12 cellular contexts compared by ENCODE assay signal in the genomic region with DNA sequence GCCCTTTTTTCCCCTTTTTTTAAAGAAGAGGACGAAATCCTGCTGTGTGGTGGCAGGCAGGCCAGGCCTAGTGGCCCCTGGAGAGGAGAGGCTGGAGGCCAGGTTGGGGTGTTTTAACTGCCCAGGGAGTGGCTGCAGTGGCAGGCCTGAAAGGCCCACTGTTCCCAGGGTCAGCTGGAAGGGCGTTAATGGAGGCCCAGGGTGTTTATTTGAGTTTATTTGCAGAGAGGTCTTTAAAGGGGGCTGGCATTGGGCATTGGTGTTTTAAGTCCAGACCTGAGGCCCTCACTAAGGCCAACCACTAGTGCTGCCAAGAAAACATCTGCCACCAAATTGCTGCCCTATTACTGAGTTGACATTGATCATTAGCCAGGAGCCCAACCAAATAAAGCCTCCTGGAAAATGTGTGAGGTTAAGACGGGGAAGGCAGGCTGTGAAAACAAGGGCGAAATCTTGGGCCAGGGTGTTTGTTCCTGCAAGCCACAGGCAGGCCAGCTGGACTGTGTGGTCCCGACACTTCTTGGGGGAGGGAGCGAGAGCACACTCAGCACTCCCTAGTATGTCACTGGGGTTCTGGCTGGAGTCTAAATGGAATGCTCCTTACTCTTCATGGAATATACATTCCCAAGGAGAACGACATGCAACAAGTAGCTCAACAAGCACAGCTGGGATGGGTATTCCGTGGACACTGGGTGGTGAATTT. TPM values are rescaled to one million over a fixed set of nuclear protein-coding genes. Genes with fewer than 3 reads are reported as not detected.
DNase-seq lines count a peak whose midpoint lies in the region; ATAC-seq, FAIRE-seq and TF ChIP-seq lines count a peak whose summit lies in the region.
"Had no signal": no experiment of that assay in that cellular context is flagged by ENCODE, and none has a peak within 500 bp of the region (broad histone marks: within the 10 kb centered on the region; RNA-seq: fewer than 3 reads in every experiment).

No MANE protein-coding gene starts in this region.

- H3K23me2 ChIP-seq in H1 (ENCODE audit: low read depth, low read length), result peaks cover 7% of the 10 kb centered on the region; the same call in 1 of the 2 replicates

- 0 out of 4 replicates have a peak overlapping the region, but pooled peaks of 1 of the 2 experiments have one; percentile 6 for H3K4me2 ChIP-seq in H1 (ENCODE audit: insufficient read depth in 1 of 2, low read depth in 2 of 2, low read length in 2 of 2)

- H3K14ac ChIP-seq in H1 (ENCODE audit: insufficient read length), result no peak overlapping the region

- H3K36me3 ChIP-seq in H1 (ENCODE audit: control insufficient read depth in 2 of 4, insufficient read depth in 4 of 4, low read length in 3 of 4) (no peaks in the 10 kb centered on the region), upper lobe of left lung (no peaks in the 10 kb centered on the region)

- H3K9ac ChIP-seq in H1 (replicated peaks in 1 of 4; ENCODE audit: extremely low read depth in 1 of 4, low read depth in 3 of 4, low read length in 3 of 4), result no peak overlapping the region

- no peaks in the 10 kb centered on the region for H3K9me3 Mint-ChIP-seq in activated naive CD4-positive, alpha-beta T cell treated with anti-CD3 and anti-CD28 coated beads, Interleukin-2, amount 50 U/mL, for 24 hours

- peak overlapping the region; percentile 73 for H3K27ac Mint-ChIP-seq in activated naive CD4-positive, alpha-beta T cell treated with anti-CD3 and anti-CD28 coated beads, Interleukin-2, amount 50 U/mL, for 24 hours

- peaks cover 21 to 42% (median 34%) of the 10 kb centered on the region in 4 experiments for H3K4me1 ChIP-seq in H1 (replicated peaks in 1 of 4; ENCODE audit: control insufficient read depth in 3 of 4, insufficient read depth in 4 of 4, low read length in 3 of 4)
- H3K4me1 ChIP-seq in upper lobe of left lung, result peaks cover 57 to 70% (median 60%) of the 10 kb centered on the region in 4 donors

- DNase-seq in activated naive CD4-positive, alpha-beta T cell (lab: John Stamatoyannopoulos, UW), result no peak
- no peak for DNase-seq in H1 (ENCODE audit: low read depth in 1 of 2, low spot score in 2 of 2)
- DNase-seq in myocyte (ENCODE audit: low read depth), result peak; percentile 52
- no peak for DNase-seq in upper lobe of left lung
- no peak for DNase-seq in GDM1 (lab: John Stamatoyannopoulos, UW)
- DNase-seq: activated CD4-positive, CD25-positive, alpha-beta regulatory T cell treated with anti-CD3 and anti-CD28 coated beads, Interleukin-2, amount 50 U/mL, for 72 hours; amniotic stem cell; NCI-H1105; stimulated activated CD4-positive, alpha-beta T cell treated with anti-CD3 and anti-CD28 coated beads, Interleukin-4, amount 100 ng/mL, for 1 hour had no signal

- no peak for TF ChIP-seq CTCF in H1 (IDR thresholded peaks at IDR 0.05; ENCODE audit: control extremely low read depth in 1 of 3, insufficient read depth in 1 of 3, low read depth in 1 of 3, low read length in 3 of 3)
- no peak for TF ChIP-seq CTCF in upper lobe of left lung (IDR thresholded peaks at IDR 0.05)

- CTCF ChIA-PET in H1 (lab: Charles Lee; ENCODE audit: partially characterized antibody), result interaction anchor here (0.8 to 10.9 kb wide), 16 partner anchors 13 to 119 kb away, joined by 3 to 121 read pairs (median 5); a partner anchor contains a TSS

- H4K91ac ChIP-seq in H1 (replicated peaks; ENCODE audit: insufficient read length, low read length), result no peak overlapping the region

- H3K36me3 Mint-ChIP-seq in activated naive CD4-positive, alpha-beta T cell treated with anti-CD3 and anti-CD28 coated beads, Interleukin-2, amount 50 U/mL, for 24 hours, result no peaks in the 10 kb centered on the region

- no peak overlapping the region for H4K5ac ChIP-seq in H1 (ENCODE audit: insufficient read length, low read depth, low read length)

- H3K56ac ChIP-seq in H1 (replicated peaks; ENCODE audit: insufficient read length, low read depth, low read length), result no peak overlapping the region

- TF ChIP-seq EP300 in H1 (IDR thresholded peaks at IDR 0.05; ENCODE audit: borderline replicate concordance in 1 of 2, low read depth in 2 of 2, low read length in 2 of 2) (no peak), upper lobe of left lung (IDR thresholded peaks at IDR 0.05) (peak in 1 of 4 donors; percentile 38)

- H4K20me1 ChIP-seq in H1 (replicated peaks in 1 of 2; ENCODE audit: control insufficient read depth in 1 of 2, insufficient read depth in 2 of 2, low read length in 2 of 2), result no peaks in the 10 kb centered on the region

- H3K27me3 ChIP-seq in H1 (replicated peaks in 1 of 4; ENCODE audit: control insufficient read depth in 3 of 4, extremely low read depth in 1 of 4, insufficient read depth in 3 of 4, low read length in 3 of 4) (no peaks in the 10 kb centered on the region), upper lobe of left lung (no peaks in the 10 kb centered on the region)

- peak overlapping the region; percentile 32; the same call in 1 of the 2 replicates for H2AK5ac ChIP-seq in H1 (ENCODE audit: low read depth, low read length)

- H4K8ac ChIP-seq in H1 (ENCODE audit: extremely low read depth, insufficient read depth, low read length), result no peak overlapping the region

- ATAC-seq in upper lobe of left lung (ENCODE audit: low FRiP score in 2 of 2) (no peak), HG02798 (IDR thresholded peaks at IDR 0.05; ENCODE audit: poor library complexity, unreplicated experiment) (no peak), GM21447 (IDR thresholded peaks at IDR 0.05; ENCODE audit: unreplicated experiment) (no peak)

- 0 out of 2 replicates have a peak overlapping the region, but pooled peaks have one; percentile 24 for H3K18ac ChIP-seq in H1 (ENCODE audit: extremely low read depth, low read length)

- H3K4me3 ChIP-seq in H1 (ENCODE audit: extremely low read depth in 1 of 4, insufficient read depth in 2 of 4, low read depth in 3 of 4, low read length in 4 of 4), result no peak overlapping the region
- no peak overlapping the region for H3K4me3 ChIP-seq in upper lobe of left lung

- peaks cover 38% of the 10 kb centered on the region for H3K79me1 ChIP-seq in H1 (ENCODE audit: low read depth, low read length)

- H3K79me2 ChIP-seq in H1 (ENCODE audit: control insufficient read depth in 1 of 2, insufficient read depth in 2 of 2, low read length in 2 of 2), result peaks cover 27 to 80% of the 10 kb centered on the region in 2 experiments

- H2BK20ac ChIP-seq in H1 (ENCODE audit: low read length), result no peak overlapping the region

- H2BK120ac ChIP-seq in H1 (replicated peaks; ENCODE audit: low read depth, low read length), result no peak overlapping the region

- no peak overlapping the region for H2BK12ac ChIP-seq in H1 (ENCODE audit: low read depth, low read length)

- TF ChIP-seq POLR2A in H1 (IDR thresholded peaks at IDR 0.05; ENCODE audit: control extremely low read depth in 1 of 2, low read depth in 2 of 2, low read length in 2 of 2) (no peak), upper lobe of left lung (IDR thresholded peaks at IDR 0.05) (no peak)

- TF ChIP-seq RAD21 in H1 (IDR thresholded peaks at IDR 0.05 in 1 of 2, conservative IDR thresholded peaks at IDR 0.05 in 1 of 2; ENCODE audit: low read depth in 2 of 2, low read length in 2 of 2), result no peak

- H3K4me1 Mint-ChIP-seq in activated naive CD4-positive, alpha-beta T cell treated with anti-CD3 and anti-CD28 coated beads, Interleukin-2, amount 50 U/mL, for 24 hours, result peaks cover 74% of the 10 kb centered on the region

- 85% methylated on average over 8 of the region's 8 CpGs; no CpG with 5 or more reads in 1 of the 2 experiments for WGBS in H1 (ENCODE audit: extremely low coverage in 1 of 2, insufficient coverage in 1 of 2, insufficient read length in 1 of 2, insufficient replicate concordance in 2 of 2, low coverage in 1 of 2, low lambda C conversion rate in 2 of 2, missing lambda C conversion rate in 1 of 2), 2 experiments
- 64 to 71% methylated on average over 8 of the region's 8 CpGs for WGBS in upper lobe of left lung, 2 donors

- no peaks in the 10 kb centered on the region for H3K27me3 Mint-ChIP-seq in activated naive CD4-positive, alpha-beta T cell treated with anti-CD3 and anti-CD28 coated beads, Interleukin-2, amount 50 U/mL, for 24 hours

- H2AFZ ChIP-seq in H1 (ENCODE audit: low read length), result no peak overlapping the region

- POLR2A ChIA-PET in H1 (lab: Charles Lee; ENCODE audit: partially characterized antibody), result interaction anchor here (0.6 to 2.4 kb wide), 14 partner anchors 10 to 325 kb away, joined by 3 to 8 read pairs (median 4); a partner anchor contains a TSS

- no peak overlapping the region for H3K4ac ChIP-seq in H1 (replicated peaks; ENCODE audit: insufficient read length, low read depth, low read length)

- no peak overlapping the region for H3K4me3 Mint-ChIP-seq in activated naive CD4-positive, alpha-beta T cell treated with anti-CD3 and anti-CD28 coated beads, Interleukin-2, amount 50 U/mL, for 24 hours

- no peak overlapping the region for H3K27ac ChIP-seq in H1 (ENCODE audit: low read depth, low read length)
- H3K27ac ChIP-seq in upper lobe of left lung, result peak overlapping the region; percentile 50 to 98 (median 63)

- H2BK5ac ChIP-seq in H1 (ENCODE audit: low read depth, low read length), result 0 out of 2 replicates have a peak overlapping the region, but pooled peaks have one; percentile 36

- no peak for FAIRE-seq in H1 (lab: Jason Lieb, UNC)

- no peak overlapping the region for H3K23ac ChIP-seq in H1 (ENCODE audit: insufficient read length)

- no peaks in the 10 kb centered on the region for H3K9me3 ChIP-seq in H1 (ENCODE audit: insufficient read depth in 2 of 2, low read depth in 1 of 2, low read length in 1 of 2)
- no peaks in the 10 kb centered on the region for H3K9me3 ChIP-seq in upper lobe of left lung

- H2BK15ac ChIP-seq in H1 (ENCODE audit: low read length), result no peak overlapping the region

TF ChIP-seq in H1, 55 proteins besides CTCF, POLR2A, EP300 and RAD21:
- TF ChIP-seq ZNF274 (IDR thresholded peaks at IDR 0.05; ENCODE audit: borderline replicate concordance, extremely low read depth, low read length), result no peak
- TF ChIP-seq SIRT6 (IDR thresholded peaks at IDR 0.05; ENCODE audit: low read length), result no peak
- no peak for TF ChIP-seq RXRA (IDR thresholded peaks at IDR 0.05; ENCODE audit: insufficient read depth, low read depth, low read length)
TF ChIP-seq in H1: peak in this region for 0.

RNA-seq across cellular contexts. Expression of a gene that starts 5.1 kb away (rescaled TPM):
- total RNA-seq in H1 (2021; fragmentation: NEBNext Ultra II Directional; extraction: Animal tissue kit (Norgen Biotek cat#: 25700)), result 55.8 and 59.4 TPM in 2 replicates
- polyA plus RNA-seq in H1 (2011; rRNA removed), result 19.2 and 21.9 TPM in 2 replicates
- 19.5 TPM for polyA plus RNA-seq in H1 (2011; cell fraction: cytosol; rRNA removed)
- polyA plus RNA-seq in H1 (2011; cell fraction: nucleus; rRNA removed), result 28.6 TPM
- 15.9 to 23.0 TPM (median 22.1 TPM) in 4 replicates for polyA plus RNA-seq in H1 (2012, experiment 1 of 2)
- 19.7 TPM for polyA plus RNA-seq in H1 (2012, experiment 2 of 2)
- polyA plus RNA-seq in H1 (2013, experiment 1 of 2), result 14.6 TPM
- 14.5 TPM for polyA plus RNA-seq in H1 (2013, experiment 2 of 2)
- polyA minus RNA-seq in H1 (2011; rRNA and poly(A)+ RNA removed), result 42.6 and 49.2 TPM in 2 replicates
- polyA minus RNA-seq in H1 (2011; cell fraction: cytosol; rRNA and poly(A)+ RNA removed), result 24.7 TPM
- polyA minus RNA-seq in H1 (2011; cell fraction: nucleus; rRNA and poly(A)+ RNA removed), result 26.6 TPM
- total RNA-seq in myocyte (5.9 and 10.2 TPM in 2 replicates), upper lobe of left lung (100 to 1,000 TPM in 1 of 6 donors, 10 to 100 TPM in 5; 51.5 to 102 (median 69.5) TPM)
- polyA plus RNA-seq in myocyte (2012), result 9.2 TPM
